ENCODE assay signal across 22 cellular contexts in the genomic region with DNA sequence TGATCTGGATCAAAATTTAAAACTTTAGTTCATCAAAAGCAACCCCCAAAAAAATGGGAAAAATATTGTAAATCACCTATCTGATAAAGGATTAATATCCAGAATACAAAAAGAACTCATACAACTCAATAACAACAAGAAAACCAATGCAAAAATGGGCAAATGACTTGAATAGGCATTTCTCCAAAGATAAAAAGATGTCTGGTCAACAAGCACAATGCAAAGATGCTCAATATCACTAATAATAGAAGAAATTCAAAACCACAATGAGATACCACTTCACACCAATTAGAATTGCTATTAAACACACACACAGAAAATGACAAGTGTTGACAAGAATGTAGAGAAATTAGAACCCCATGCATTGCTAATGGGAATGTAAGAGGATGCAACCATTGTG.
"Had no signal": no experiment of that assay in that cellular context is flagged by ENCODE, and none has a peak within 500 bp of the region (broad histone marks: within the 10 kb centered on the region; RNA-seq: fewer than 3 reads in every experiment).

No MANE protein-coding gene starts in this region.

- H3K4me3 ChIP-seq: heart left ventricle, stomach, thoracic aorta, transverse colon had no signal

- ATAC-seq: effector memory CD8-positive, alpha-beta T cell; heart left ventricle; left lobe of liver; natural killer cell; right cardiac atrium; stimulated activated memory B cell treated with anti-CD40 and anti-IgM and Interleukin-4, amounts not matched to agents 10 μg/mL and 1 μg/mL and 100 μg/mL, for 72 hours had no signal

- H3K27me3 ChIP-seq: heart left ventricle, stomach, transverse colon had no signal

- H3K36me3 ChIP-seq: heart left ventricle, thoracic aorta had no signal

- H3K27ac Mint-ChIP-seq: dendritic cell treated with granulocyte-macrophage colony-stimulating factor and Interleukin-4, amounts not matched to agents 40 ng/mL and 50 ng/mL, for 4 days; effector memory CD8-positive, alpha-beta T cell; memory B cell; mesothelial cell of epicardium; natural killer cell; stimulated activated memory B cell treated with anti-CD40 and anti-IgM and Interleukin-4, amounts not matched to agents 10 μg/mL and 1 μg/mL and 100 μg/mL, for 72 hours had no signal

- H3K4me3 Mint-ChIP-seq: dendritic cell treated with granulocyte-macrophage colony-stimulating factor and Interleukin-4, amounts not matched to agents 40 ng/mL and 50 ng/mL, for 4 days; effector memory CD8-positive, alpha-beta T cell; memory B cell; mesothelial cell of epicardium; natural killer cell; neural crest cell; stimulated activated memory B cell treated with anti-CD40 and anti-IgM and Interleukin-4, amounts not matched to agents 10 μg/mL and 1 μg/mL and 100 μg/mL, for 72 hours had no signal

- H3K36me3 Mint-ChIP-seq: natural killer cell had no signal

- H3K9me3 Mint-ChIP-seq: dendritic cell treated with granulocyte-macrophage colony-stimulating factor and Interleukin-4, amounts not matched to agents 40 ng/mL and 50 ng/mL, for 4 days; effector memory CD8-positive, alpha-beta T cell; memory B cell; natural killer cell had no signal

- H3K27me3 Mint-ChIP-seq: dendritic cell treated with granulocyte-macrophage colony-stimulating factor and Interleukin-4, amounts not matched to agents 40 ng/mL and 50 ng/mL, for 4 days; effector memory CD8-positive, alpha-beta T cell; memory B cell; stimulated activated memory B cell treated with anti-CD40 and anti-IgM and Interleukin-4, amounts not matched to agents 10 μg/mL and 1 μg/mL and 100 μg/mL, for 72 hours had no signal

- DNase-seq: cerebellar nuclear complex; effector memory CD8-positive, alpha-beta T cell; foreskin melanocyte; heart left ventricle; hippocampal formation; natural killer cell; right cardiac atrium; small intestine; stimulated activated CD4-positive, alpha-beta T cell treated with anti-CD3 and anti-CD28 coated beads, Interleukin-4, amount 100 ng/mL, for 1 hour; stomach; substantia nigra; transverse colon had no signal

- H3K27ac ChIP-seq: stomach, transverse colon had no signal

- H3K9me3 ChIP-seq: stomach, thoracic aorta, transverse colon had no signal

- FAIRE-seq: colon, islet of Langerhans, small intestine, urothelium cell line had no signal
